8 cellular contexts compared by ENCODE assay signal in genomic region chr2:9556121-9556869, GRCh38. TPM values are rescaled to one million over a fixed set of nuclear protein-coding genes. Genes with fewer than 3 reads are reported as not detected.
DNase-seq lines count a peak whose midpoint lies in the region; ATAC-seq and TF ChIP-seq lines count a peak whose summit lies in the region.

No MANE protein-coding gene starts in this region.

- peak overlapping the region; percentile 75 to 85 (median 79) for H3K4me3 ChIP-seq in Peyer's patch
- H3K4me3 ChIP-seq in mononuclear cell (ENCODE audit: low read length) = peak overlapping the region; percentile 98

- peak; percentile 14 for ATAC-seq in HG03039 (IDR thresholded peaks at IDR 0.05; ENCODE audit: unreplicated experiment)

- peaks cover 32% of the 10 kb centered on the region for H3K4me1 Mint-ChIP-seq in dendritic cell treated with granulocyte-macrophage colony-stimulating factor and Interleukin-4, amounts not matched to agents 40 ng/mL and 50 ng/mL, for 4 days (ENCODE audit: low read depth)

- peak overlapping the region; percentile 95 for H3K27ac Mint-ChIP-seq in dendritic cell treated with granulocyte-macrophage colony-stimulating factor and Interleukin-4, amounts not matched to agents 40 ng/mL and 50 ng/mL, for 4 days

- H3K4me3 Mint-ChIP-seq in dendritic cell treated with granulocyte-macrophage colony-stimulating factor and Interleukin-4, amounts not matched to agents 40 ng/mL and 50 ng/mL, for 4 days = peak overlapping the region; percentile 95

- H3K36me3 ChIP-seq in Peyer's patch = no peaks in the 10 kb centered on the region

- intact Hi-C loops in dendritic cell treated with granulocyte-macrophage colony-stimulating factor and Interleukin-4, amounts not matched to agents 40 ng/mL and 50 ng/mL, for 4 days (cut with micrococcal nuclease) = loop anchor here (5.0 kb wide), 1 partner anchor 71 kb away; no protein-coding TSS in a partner anchor

- no peaks in the 10 kb centered on the region for H3K27me3 Mint-ChIP-seq in dendritic cell treated with granulocyte-macrophage colony-stimulating factor and Interleukin-4, amounts not matched to agents 40 ng/mL and 50 ng/mL, for 4 days

- H3K9me3 ChIP-seq in Peyer's patch (no peaks in the 10 kb centered on the region), mononuclear cell (ENCODE audit: low read depth, low read length) (no peaks in the 10 kb centered on the region)

- H3K27me3 ChIP-seq in Peyer's patch (no peaks in the 10 kb centered on the region), mononuclear cell (ENCODE audit: insufficient read depth, low read length) (no peaks in the 10 kb centered on the region)

- H3K36me3 Mint-ChIP-seq in dendritic cell treated with granulocyte-macrophage colony-stimulating factor and Interleukin-4, amounts not matched to agents 40 ng/mL and 50 ng/mL, for 4 days (ENCODE audit: low read depth) = peaks cover 31% of the 10 kb centered on the region

- no peaks in the 10 kb centered on the region for H3K9me3 Mint-ChIP-seq in dendritic cell treated with granulocyte-macrophage colony-stimulating factor and Interleukin-4, amounts not matched to agents 40 ng/mL and 50 ng/mL, for 4 days

- peak; percentile 8 for DNase-seq in activated effector memory CD4-positive, alpha-beta T cell treated with Interleukin-2 at 50 U/mL for 16 hours
- DNase-seq in activated effector memory CD4-positive, alpha-beta T cell treated with anti-CD3 and anti-CD28 coated beads, Interleukin-2, amount 50 U/mL, for 16 hours = no peak
- no peak for DNase-seq in Peyer's patch
- no peak for DNase-seq in NCI-H1930 (lab: John Stamatoyannopoulos, UW)
- no peak for DNase-seq in AG08396 (ENCODE audit: low spot score)

- peaks cover 0 to 29% (median 12%) of the 10 kb centered on the region in 4 donors for H3K4me1 ChIP-seq in Peyer's patch
- H3K4me1 ChIP-seq in mononuclear cell (ENCODE audit: insufficient read depth, low read length) = peaks cover 37% of the 10 kb centered on the region

- TF ChIP-seq POLR2A in Peyer's patch (IDR thresholded peaks at IDR 0.05) = peak in 1 of 2 donors; percentile 16

- no peak for TF ChIP-seq CTCF in Peyer's patch (IDR thresholded peaks at IDR 0.05)

- H3K27ac ChIP-seq in Peyer's patch = peak overlapping the region; percentile 89 to 99 (median 94)

RNA-seq across cellular contexts. Expression of gene ADAM17, which starts 0.7 kb away (rescaled TPM):
- total RNA-seq in Peyer's patch (10 to 100 TPM; 10.5 to 45.4 (median 21.0) TPM), mononuclear cell (47.2 TPM)
